Comparison of ENCODE assay signal across 2 cellular contexts in the genomic region with DNA sequence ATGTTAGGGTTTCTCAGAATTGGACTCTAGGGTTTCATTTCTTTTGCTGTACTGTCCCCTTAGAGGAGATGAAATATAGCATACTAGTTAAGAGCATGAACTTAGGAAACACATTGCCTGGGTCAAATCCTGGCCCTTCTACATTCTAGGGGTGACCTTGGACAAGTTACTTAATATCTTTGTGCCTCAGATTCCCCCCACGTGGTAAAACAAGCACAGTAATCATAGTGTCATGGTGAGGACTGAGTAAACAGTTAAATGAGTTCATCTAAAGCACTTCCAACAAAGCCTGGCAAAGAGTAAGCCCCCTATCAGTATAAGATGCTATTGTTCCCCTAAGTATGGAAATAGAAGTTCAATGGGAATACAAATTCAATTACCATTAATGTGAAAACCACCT.
TF ChIP-seq lines count a peak whose summit lies in the region.

No MANE protein-coding gene starts in this region.

TF ChIP-seq in A549, 52 proteins besides CTCF, POLR2A, EP300 and RAD21 (continued from another document):
- TF ChIP-seq CHD4 (IDR thresholded peaks at IDR 0.05; ENCODE audit: borderline replicate concordance) (no peak), ATOH8 (CRISPR knock-in tag; IDR thresholded peaks at IDR 0.05; ENCODE audit: low read depth) (no peak), ZC3H11A (IDR thresholded peaks at IDR 0.05) (no peak), RNF2 (IDR thresholded peaks at IDR 0.05; ENCODE audit: borderline replicate concordance, low read depth) (no peak), MAX (IDR thresholded peaks at IDR 0.05) (no peak), POLR2AphosphoS2 (conservative IDR thresholded peaks at IDR 0.05; ENCODE audit: low read length) (no peak), HOXB5 (CRISPR knock-in tag; IDR thresholded peaks at IDR 0.05) (no peak), ZSCAN20 (CRISPR knock-in tag; IDR thresholded peaks at IDR 0.05) (no peak), CBX2 (IDR thresholded peaks at IDR 0.05; ENCODE audit: borderline replicate concordance, low read depth) (no peak), RCOR1 (IDR thresholded peaks at IDR 0.05; ENCODE audit: low read depth, low read length) (no peak), FOSL2 (IDR thresholded peaks at IDR 0.05) (no peak), FOSL2 (CRISPR knock-in tag; IDR thresholded peaks at IDR 0.05) (no peak), MAZ (IDR thresholded peaks at IDR 0.05; ENCODE audit: borderline replicate concordance, low read depth, low read length) (no peak), ZFP36 (IDR thresholded peaks at IDR 0.05; ENCODE audit: borderline replicate concordance, partially characterized antibody) (no peak), JUN (IDR thresholded peaks at IDR 0.05) (no peak), JUNB (IDR thresholded peaks at IDR 0.05) (no peak), EHMT2 (IDR thresholded peaks at IDR 0.05; ENCODE audit: low read depth) (no peak)
- TF ChIP-seq, protein P1, sequence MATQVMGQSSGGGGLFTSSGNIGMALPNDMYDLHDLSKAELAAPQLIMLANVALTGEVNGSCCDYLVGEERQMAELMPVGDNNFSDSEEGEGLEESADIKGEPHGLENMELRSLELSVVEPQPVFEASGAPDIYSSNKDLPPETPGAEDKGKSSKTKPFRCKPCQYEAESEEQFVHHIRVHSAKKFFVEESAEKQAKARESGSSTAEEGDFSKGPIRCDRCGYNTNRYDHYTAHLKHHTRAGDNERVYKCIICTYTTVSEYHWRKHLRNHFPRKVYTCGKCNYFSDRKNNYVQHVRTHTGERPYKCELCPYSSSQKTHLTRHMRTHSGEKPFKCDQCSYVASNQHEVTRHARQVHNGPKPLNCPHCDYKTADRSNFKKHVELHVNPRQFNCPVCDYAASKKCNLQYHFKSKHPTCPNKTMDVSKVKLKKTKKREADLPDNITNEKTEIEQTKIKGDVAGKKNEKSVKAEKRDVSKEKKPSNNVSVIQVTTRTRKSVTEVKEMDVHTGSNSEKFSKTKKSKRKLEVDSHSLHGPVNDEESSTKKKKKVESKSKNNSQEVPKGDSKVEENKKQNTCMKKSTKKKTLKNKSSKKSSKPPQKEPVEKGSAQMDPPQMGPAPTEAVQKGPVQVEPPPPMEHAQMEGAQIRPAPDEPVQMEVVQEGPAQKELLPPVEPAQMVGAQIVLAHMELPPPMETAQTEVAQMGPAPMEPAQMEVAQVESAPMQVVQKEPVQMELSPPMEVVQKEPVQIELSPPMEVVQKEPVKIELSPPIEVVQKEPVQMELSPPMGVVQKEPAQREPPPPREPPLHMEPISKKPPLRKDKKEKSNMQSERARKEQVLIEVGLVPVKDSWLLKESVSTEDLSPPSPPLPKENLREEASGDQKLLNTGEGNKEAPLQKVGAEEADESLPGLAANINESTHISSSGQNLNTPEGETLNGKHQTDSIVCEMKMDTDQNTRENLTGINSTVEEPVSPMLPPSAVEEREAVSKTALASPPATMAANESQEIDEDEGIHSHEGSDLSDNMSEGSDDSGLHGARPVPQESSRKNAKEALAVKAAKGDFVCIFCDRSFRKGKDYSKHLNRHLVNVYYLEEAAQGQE (IDR thresholded peaks at IDR 0.05): no peak

TF ChIP-seq in endothelial cell of umbilical vein, 7 proteins besides CTCF, POLR2A, EP300 and RAD21 (continued from another document):
- no peak for TF ChIP-seq MAX (IDR thresholded peaks at IDR 0.05; ENCODE audit: insufficient read depth, insufficient read length)
